ENCODE assay signal across 8 cellular contexts in genomic region chr6:33711140-33712129, GRCh38. TPM values are rescaled to one million over a fixed set of nuclear protein-coding genes. Genes with fewer than 3 reads are reported as not detected.
DNase-seq lines count a peak whose midpoint lies in the region; ATAC-seq and TF ChIP-seq lines count a peak whose summit lies in the region.

Gene UQCC2 (minus strand): TSS chr6:33711700. CDS start chr6:33711686, 14 bp downstream.

- H3K9me3 Mint-ChIP-seq in dendritic cell treated with granulocyte-macrophage colony-stimulating factor and Interleukin-4, amounts not matched to agents 40 ng/mL and 50 ng/mL, for 4 days: no peaks in the 10 kb centered on the region

- DNase-seq in C1 segment of cervical spinal cord (lab: John Stamatoyannopoulos, UW) (peak; percentile 81 to 97 (median 92)), NCI-H748 (lab: John Stamatoyannopoulos, UW; ENCODE audit: unreplicated experiment) (peak; percentile 99), left lung (peak; percentile 98 to 100)
- peak; percentile 96 for DNase-seq in activated CD4-positive, alpha-beta T cell treated with anti-CD3 and anti-CD28 coated beads, Interleukin-2, amount 50 U/mL, for 1 hour
- peak; percentile 93 to 97 for DNase-seq in stimulated activated CD4-positive, alpha-beta T cell treated with anti-CD3 and anti-CD28 coated beads, Interleukin-2, amount 100 ng/mL, for 48 hours

- peaks cover 35% of the 10 kb centered on the region for H3K36me3 Mint-ChIP-seq in dendritic cell treated with granulocyte-macrophage colony-stimulating factor and Interleukin-4, amounts not matched to agents 40 ng/mL and 50 ng/mL, for 4 days (ENCODE audit: low read depth)

- peaks cover 17% of the 10 kb centered on the region for H3K4me1 Mint-ChIP-seq in dendritic cell treated with granulocyte-macrophage colony-stimulating factor and Interleukin-4, amounts not matched to agents 40 ng/mL and 50 ng/mL, for 4 days (ENCODE audit: low read depth)

- intact Hi-C loops in dendritic cell treated with granulocyte-macrophage colony-stimulating factor and Interleukin-4, amounts not matched to agents 40 ng/mL and 50 ng/mL, for 4 days (cut with micrococcal nuclease): no loop called here
- intact Hi-C loops in left lung (cut with DNase I): no loop called here

- peak within 1 kb of the TSS; percentile 99 for H3K27ac Mint-ChIP-seq in dendritic cell treated with granulocyte-macrophage colony-stimulating factor and Interleukin-4, amounts not matched to agents 40 ng/mL and 50 ng/mL, for 4 days

- H3K27me3 Mint-ChIP-seq in dendritic cell treated with granulocyte-macrophage colony-stimulating factor and Interleukin-4, amounts not matched to agents 40 ng/mL and 50 ng/mL, for 4 days: no peaks in the 10 kb centered on the region

- H3K9me3 ChIP-seq in left lung: no peaks in the 10 kb centered on the region

- H3K4me1 ChIP-seq in left lung: peaks cover 14 to 18% of the 10 kb centered on the region in 2 donors

- TF ChIP-seq CTCF in left lung (IDR thresholded peaks at IDR 0.05): peak; percentile 50 to 72

- peak within 1 kb of the TSS; percentile 99 for H3K4me3 Mint-ChIP-seq in dendritic cell treated with granulocyte-macrophage colony-stimulating factor and Interleukin-4, amounts not matched to agents 40 ng/mL and 50 ng/mL, for 4 days

- H3K4me3 ChIP-seq in left lung: peak within 1 kb of the TSS; percentile 71 to 83

- H3K36me3 ChIP-seq in left lung: peaks cover 0 to 21% of the 10 kb centered on the region in 2 donors

- H3K27me3 ChIP-seq in left lung: no peaks in the 10 kb centered on the region

- ATAC-seq in GM19351 (IDR thresholded peaks at IDR 0.05; ENCODE audit: unreplicated experiment): peak; percentile 87
- ATAC-seq in HG03521 (IDR thresholded peaks at IDR 0.05; ENCODE audit: unreplicated experiment): peak; percentile 89
- ATAC-seq in left lung: peak; percentile 98

- H3K27ac ChIP-seq in left lung: peak within 1 kb of the TSS; percentile 78 to 90

RNA-seq across cellular contexts. Expression of gene UQCC2, which starts in this region (rescaled TPM):
- total RNA-seq in left lung: 10 to 100 TPM; 60.3 to 73.7 TPM

Comparison
In these comparisons a context has a peak if more than half of its experiments do, and no peak if none do; other contexts are left out.
1. Peak in every context shown above with its lines: DNase-seq, ATAC-seq, H3K4me3 ChIP-seq and H3K27ac ChIP-seq.